In genomic region chr4:124710911-124711310, GRCh38 we compare ENCODE assay signal across 10 cellular contexts. TPM values are rescaled to one million over a fixed set of nuclear protein-coding genes. Genes with fewer than 3 reads are reported as not detected.
A peak's percentile ranks its signal among the peaks of the same experiment; 100 is the strongest.
DNase-seq lines count a peak whose midpoint lies in the region; ATAC-seq, FAIRE-seq and TF ChIP-seq lines count a peak whose summit lies in the region.
"Had no signal": no experiment of that assay in that cellular context is flagged by ENCODE, and none has a peak within 500 bp of the region (broad histone marks: within the 10 kb centered on the region; RNA-seq: fewer than 3 reads in every experiment).

No MANE protein-coding gene starts in this region.

- FAIRE-seq in A549 (lab: Jason Lieb, UNC): no peak
- FAIRE-seq: G401.6 had no signal

- TF ChIP-seq POLR2A in A549 (IDR thresholded peaks at IDR 0.05; ENCODE audit: low read length): no peak

- H3K4me3 Mint-ChIP-seq in activated CD4-positive, alpha-beta T cell treated with anti-CD3 and anti-CD28 coated beads, Interleukin-2, amount 10 ng/mL, durations not matched to agents 24 days and 14 days: no peak overlapping the region
- no peak overlapping the region for H3K4me3 Mint-ChIP-seq in activated naive CD8-positive, alpha-beta T cell treated with anti-CD3 and anti-CD28 coated beads for 36 hours
- H3K4me3 Mint-ChIP-seq: dendritic cell treated with granulocyte-macrophage colony-stimulating factor and Interleukin-4, amounts not matched to agents 40 ng/mL and 50 ng/mL, for 4 days had no signal

- H2AFZ ChIP-seq in mammary epithelial cell (ENCODE audit: low read depth, low read length) (no peak overlapping the region), OCI-LY7 (ENCODE audit: low read length) (no peak overlapping the region)

- H3K27ac Mint-ChIP-seq in activated CD4-positive, alpha-beta T cell treated with anti-CD3 and anti-CD28 coated beads, Interleukin-2, amount 10 ng/mL, durations not matched to agents 24 days and 14 days: no peak overlapping the region
- no peak overlapping the region for H3K27ac Mint-ChIP-seq in activated naive CD8-positive, alpha-beta T cell treated with anti-CD3 and anti-CD28 coated beads for 36 hours
- H3K27ac Mint-ChIP-seq: dendritic cell treated with granulocyte-macrophage colony-stimulating factor and Interleukin-4, amounts not matched to agents 40 ng/mL and 50 ng/mL, for 4 days had no signal

- POLR2A ChIA-PET in A549 (lab: Yijun Ruan, JAX): no interaction called here
- POLR2A ChIA-PET in OCI-LY7 (lab: Charles Lee): no interaction called here

- TF ChIP-seq EP300 in A549 (IDR thresholded peaks at IDR 0.05): no peak

- H3K4me1 ChIP-seq in A549 (peaks cover 35% of the 10 kb centered on the region), HUES6 (ENCODE audit: control insufficient read depth, insufficient read depth, low read length) (peaks cover 16% of the 10 kb centered on the region), mammary epithelial cell (ENCODE audit: insufficient read depth, low read length) (peaks cover 9% of the 10 kb centered on the region), OCI-LY7 (ENCODE audit: insufficient read depth, low read length, poor library complexity, severe bottlenecking) (no peaks in the 10 kb centered on the region)

- H3K9ac ChIP-seq in HUES6 (ENCODE audit: low read length) (no peak overlapping the region), mammary epithelial cell (ENCODE audit: insufficient read depth, low read length) (peak overlapping the region; percentile 79)

- intact Hi-C loops in mammary epithelial cell (cut with micrococcal nuclease): loop anchor here (1.0 to 10.0 kb wide), 4 partner anchors 69 to 476 kb away; no protein-coding TSS in a partner anchor
- intact Hi-C loops in OCI-LY7 (cut with micrococcal nuclease; ENCODE audit: unreplicated experiment): no loop called here
- intact Hi-C loops in activated CD4-positive, alpha-beta T cell treated with anti-CD3 and anti-CD28 coated beads, Interleukin-2, amount 10 ng/mL, durations not matched to agents 24 days and 14 days (cut with micrococcal nuclease): no loop called here

- no peak for DNase-seq in A549 (ENCODE audit: low read depth in 1 of 2, low spot score in 1 of 2)
- peak; percentile 23 for DNase-seq in mammary epithelial cell
- peak; percentile 24 to 47 for DNase-seq in lung microvascular endothelial cell (ENCODE audit: low read depth in 2 of 2)
- DNase-seq in OCI-LY7 (ENCODE audit: low spot score): no peak
- no peak for DNase-seq in activated CD4-positive, alpha-beta T cell treated with anti-CD3 and anti-CD28 coated beads, Interleukin-2, amount 10 ng/mL, durations not matched to agents 24 days and 14 days
- DNase-seq in activated naive CD8-positive, alpha-beta T cell treated with anti-CD3 and anti-CD28 coated beads for 36 hours: no peak

- H4K20me1 ChIP-seq in mammary epithelial cell (ENCODE audit: insufficient read depth, low read length) (no peaks in the 10 kb centered on the region), OCI-LY7 (ENCODE audit: insufficient read depth, low read length) (no peaks in the 10 kb centered on the region)

- H3K9me3 Mint-ChIP-seq in activated CD4-positive, alpha-beta T cell treated with anti-CD3 and anti-CD28 coated beads, Interleukin-2, amount 10 ng/mL, durations not matched to agents 24 days and 14 days: no peaks in the 10 kb centered on the region
- no peaks in the 10 kb centered on the region for H3K9me3 Mint-ChIP-seq in activated naive CD8-positive, alpha-beta T cell treated with anti-CD3 and anti-CD28 coated beads for 36 hours
- H3K9me3 Mint-ChIP-seq: dendritic cell treated with granulocyte-macrophage colony-stimulating factor and Interleukin-4, amounts not matched to agents 40 ng/mL and 50 ng/mL, for 4 days had no signal

- dilution Hi-C loops in mammary epithelial cell (cut with HindIII; ENCODE audit: low sequenced_read_pairs): no loop called here

- TF ChIP-seq CTCF in A549 (IDR thresholded peaks at IDR 0.05) (no peak), mammary epithelial cell (conservative IDR thresholded peaks at IDR 0.05 in 1 of 2, IDR thresholded peaks at IDR 0.05 in 1 of 2; ENCODE audit: extremely low read depth in 1 of 2, insufficient read depth in 1 of 2, low read depth in 1 of 2, low read length in 2 of 2) (no peak), OCI-LY7 (conservative IDR thresholded peaks at IDR 0.05; ENCODE audit: low read length) (no peak)

- no peaks in the 10 kb centered on the region for H3K36me3 Mint-ChIP-seq in activated CD4-positive, alpha-beta T cell treated with anti-CD3 and anti-CD28 coated beads, Interleukin-2, amount 10 ng/mL, durations not matched to agents 24 days and 14 days (ENCODE audit: low read depth)
- no peaks in the 10 kb centered on the region for H3K36me3 Mint-ChIP-seq in activated naive CD8-positive, alpha-beta T cell treated with anti-CD3 and anti-CD28 coated beads for 36 hours

- H3K27me3 ChIP-seq in HUES6 (ENCODE audit: control insufficient read depth, insufficient read depth, low read length) (no peaks in the 10 kb centered on the region), mammary epithelial cell (ENCODE audit: insufficient read depth, low read length) (no peaks in the 10 kb centered on the region)

- TF ChIP-seq RAD21 in A549 (conservative IDR thresholded peaks at IDR 0.05 in 1 of 2, IDR thresholded peaks at IDR 0.05 in 1 of 2): no peak

- H3K27ac ChIP-seq in A549: peak overlapping the region; percentile 99 to 100; a peak in 4 of 6 replicates
- no peak overlapping the region for H3K27ac ChIP-seq in HUES6 (ENCODE audit: low read depth, low read length)
- H3K27ac ChIP-seq in mammary epithelial cell (ENCODE audit: insufficient read depth, low read depth, low read length): peak overlapping the region; percentile 70
- no peak overlapping the region for H3K27ac ChIP-seq in OCI-LY7 (ENCODE audit: low read depth, low read length, poor library complexity, severe bottlenecking)

- H3K4me3 ChIP-seq in A549: peak overlapping the region; percentile 79
- peak overlapping the region; percentile 89 for H3K4me3 ChIP-seq in HUES6 (ENCODE audit: low read depth, low read length)
- peak overlapping the region; percentile 78 to 98 (median 80) for H3K4me3 ChIP-seq in mammary epithelial cell (replicated peaks in 1 of 3; ENCODE audit: insufficient read depth in 1 of 3, low read depth in 2 of 3, low read length in 3 of 3)
- H3K4me3 ChIP-seq in OCI-LY7 (ENCODE audit: low read depth, low read length, poor library complexity, severe bottlenecking): no peak overlapping the region

- CTCF ChIA-PET in A549 (lab: Yijun Ruan, JAX): interaction anchor here (1.9 kb wide), 1 partner anchor 377 kb away, joined by 6 read pairs; no protein-coding TSS in a partner anchor
- CTCF ChIA-PET in mammary epithelial cell (lab: Charles Lee; ENCODE audit: low non-redundant PET): no interaction called here
- CTCF ChIA-PET in OCI-LY7 (lab: Charles Lee; ENCODE audit: unreplicated experiment): no interaction called here

- ATAC-seq in A549: no peak
- no peak for ATAC-seq in HG03342 (IDR thresholded peaks at IDR 0.05; ENCODE audit: unreplicated experiment)

- H3K27me3 Mint-ChIP-seq in activated CD4-positive, alpha-beta T cell treated with anti-CD3 and anti-CD28 coated beads, Interleukin-2, amount 10 ng/mL, durations not matched to agents 24 days and 14 days: peaks cover 15% of the 10 kb centered on the region
- H3K27me3 Mint-ChIP-seq in activated naive CD8-positive, alpha-beta T cell treated with anti-CD3 and anti-CD28 coated beads for 36 hours: no peaks in the 10 kb centered on the region
- H3K27me3 Mint-ChIP-seq: dendritic cell treated with granulocyte-macrophage colony-stimulating factor and Interleukin-4, amounts not matched to agents 40 ng/mL and 50 ng/mL, for 4 days had no signal

- peaks cover 21% of the 10 kb centered on the region for H3K36me3 ChIP-seq in HUES6 (ENCODE audit: control insufficient read depth, insufficient read depth, low read length)
- peaks cover 3% of the 10 kb centered on the region for H3K36me3 ChIP-seq in mammary epithelial cell (ENCODE audit: insufficient read depth, low read length)
- no peaks in the 10 kb centered on the region for H3K36me3 ChIP-seq in OCI-LY7 (ENCODE audit: insufficient read depth, low read length)

- 54% methylated on average over 5 of the region's 5 CpGs for WGBS in A549 (ENCODE audit: missing lambda C conversion rate)
- WGBS in mammary epithelial cell (ENCODE audit: low coverage, missing lambda C conversion rate): 2% methylated on average over 5 of the region's 5 CpGs

- BruUV-seq in mammary epithelial cell (replicated peaks; lab: Mats Ljungman, UMichigan) (no TSS peak), OCI-LY7 (replicated peaks; lab: Mats Ljungman, UMichigan) (no TSS peak)

- H3K9me2 ChIP-seq in OCI-LY7 (ENCODE audit: insufficient read depth, low read length): no peaks in the 10 kb centered on the region

- H3K4me2 ChIP-seq in A549 (peak overlapping the region; percentile 83), mammary epithelial cell (ENCODE audit: insufficient read depth, low read depth, low read length) (peak overlapping the region; percentile 91), OCI-LY7 (ENCODE audit: low read length) (no peak overlapping the region)

- no peaks in the 10 kb centered on the region for H3K9me3 ChIP-seq in A549
- no peaks in the 10 kb centered on the region for H3K9me3 ChIP-seq in HUES6 (ENCODE audit: control insufficient read depth, insufficient read depth, low read depth, low read length)
- no peaks in the 10 kb centered on the region for H3K9me3 ChIP-seq in mammary epithelial cell (replicated peaks; ENCODE audit: insufficient read depth, low read length)
- no peaks in the 10 kb centered on the region for H3K9me3 ChIP-seq in OCI-LY7 (ENCODE audit: low read length)

- in situ Hi-C loops in mammary epithelial cell (cut with MboI; ENCODE audit: low sequenced_read_pairs in 2 of 2): loop anchor here in 1 of 2 donors (25.0 kb wide), 2 partner anchors 226 to 551 kb away; no protein-coding TSS in a partner anchor

- peaks cover 4% of the 10 kb centered on the region for H3K4me1 Mint-ChIP-seq in activated CD4-positive, alpha-beta T cell treated with anti-CD3 and anti-CD28 coated beads, Interleukin-2, amount 10 ng/mL, durations not matched to agents 24 days and 14 days
- H3K4me1 Mint-ChIP-seq in activated naive CD8-positive, alpha-beta T cell treated with anti-CD3 and anti-CD28 coated beads for 36 hours: peaks cover 7% of the 10 kb centered on the region

- H3K79me2 ChIP-seq in mammary epithelial cell (ENCODE audit: insufficient read depth, low read length) (peaks cover 58% of the 10 kb centered on the region), OCI-LY7 (ENCODE audit: insufficient read depth, low read depth, low read length) (no peaks in the 10 kb centered on the region)

RNA-seq across cellular contexts. Expression of gene ANKRD50, which starts 1.6 kb away (rescaled TPM):
- 12.2 and 13.0 TPM in 2 replicates for polyA plus RNA-seq in A549 (2011; rRNA removed)
- polyA plus RNA-seq in A549 (2012; cell fraction: cytosol; rRNA removed): 1.6 and 1.9 TPM in 2 replicates
- polyA plus RNA-seq in A549 (2012; cell fraction: nucleus; rRNA removed): 1.5 and 2.1 TPM in 2 replicates
- 6.0 to 8.1 TPM (median 6.5 TPM) in 3 replicates for polyA plus RNA-seq in A549 (2017; fragmentation: RNase III; extraction: RNeasy Plus Mini Kit Qiagen cat#74134 plus additional on column Dnase treatment)
- polyA minus RNA-seq in A549 (2011; rRNA and poly(A)+ RNA removed): 21.3 and 25.0 TPM in 2 replicates
- 10 to 100 TPM; 21.6 to 34.3 TPM for total RNA-seq in mammary epithelial cell
- polyA plus RNA-seq in mammary epithelial cell: 7.3 TPM
- polyA minus RNA-seq in mammary epithelial cell: 32.4 TPM
- total RNA-seq in lung microvascular endothelial cell: 35.5 and 64.3 TPM in 2 replicates
- total RNA-seq in OCI-LY7 (2014; rRNA removed; shearing (Covaris generic)): under 0.01 and 0.13 TPM in 2 replicates
- total RNA-seq in OCI-LY7 (2022): 0.07 and 0.08 TPM in 2 replicates
- total RNA-seq in activated CD4-positive, alpha-beta T cell treated with anti-CD3 and anti-CD28 coated beads, Interleukin-2, amount 10 ng/mL, durations not matched to agents 24 days and 14 days: 0.05 and 0.09 TPM in 2 replicates
- total RNA-seq in activated naive CD8-positive, alpha-beta T cell treated with anti-CD3 and anti-CD28 coated beads for 36 hours: under 1 TPM; 0.47 to 0.48 TPM

Comparison
In these comparisons a context has a peak if more than half of its experiments do, and no peak if none do; other contexts are left out.
1. DNase-seq: peak in mammary epithelial cell (single experiment) and lung microvascular endothelial cell (2 of 2); none in A549 (0 of 2), OCI-LY7 (single experiment), activated CD4-positive, alpha-beta T cell treated with anti-CD3 and anti-CD28 coated beads, Interleukin-2, amount 10 ng/mL, durations not matched to agents 24 days and 14 days (single experiment) and activated naive CD8-positive, alpha-beta T cell treated with anti-CD3 and anti-CD28 coated beads for 36 hours (single experiment).
2. H3K27ac ChIP-seq: peak in A549 (2 of 2) and mammary epithelial cell (single experiment); none in HUES6 (single experiment) and OCI-LY7 (single experiment).
3. RNA of gene ANKRD50, which starts 1.6 kb away (total RNA-seq): 35.5 to 64.3 TPM in lung microvascular endothelial cell and 21.6 to 34.3 TPM in mammary epithelial cell; 0.47 to 0.48 TPM in activated naive CD8-positive, alpha-beta T cell treated with anti-CD3 and anti-CD28 coated beads for 36 hours, 0.05 to 0.09 TPM in activated CD4-positive, alpha-beta T cell treated with anti-CD3 and anti-CD28 coated beads, Interleukin-2, amount 10 ng/mL, durations not matched to agents 24 days and 14 days and under 0.01 to 0.13 TPM in OCI-LY7; every median in the first group is over 10 times any median in the second.